In genomic region chr13:59269476-59269875, GRCh38 we compare ENCODE assay signal across 15 cellular contexts.
DNase-seq lines count a peak whose midpoint lies in the region; ATAC-seq, FAIRE-seq and TF ChIP-seq lines count a peak whose summit lies in the region.
"Had no signal": no experiment of that assay in that cellular context is flagged by ENCODE, and none has a peak within 500 bp of the region (broad histone marks: within the 10 kb centered on the region; RNA-seq: fewer than 3 reads in every experiment).

No MANE protein-coding gene starts in this region.

- FAIRE-seq in bronchial epithelial cell (lab: Jason Lieb, UNC), result no peak

- 64 to 80% methylated on average over 2 of the region's 2 CpGs for whole genome bisulfite sequencing in sigmoid colon, 2 donors

- no peaks in the 10 kb centered on the region for H3K4me1 ChIP-seq in sigmoid colon

- no peak for TF ChIP-seq POLR2A in sigmoid colon (IDR thresholded peaks at IDR 0.05)

- TF ChIP-seq EP300 in sigmoid colon (IDR thresholded peaks at IDR 0.05), result no peak

- no peaks in the 10 kb centered on the region for H3K9me3 ChIP-seq in sigmoid colon

- no peak overlapping the region for H3K27ac ChIP-seq in sigmoid colon

- no peak for ATAC-seq in Right ventricle myocardium inferior
- ATAC-seq: activated CD4-positive, alpha-beta T cell treated with anti-CD3 and anti-CD28 coated beads for 36 hours; effector memory CD8-positive, alpha-beta T cell had no signal

- no peaks in the 10 kb centered on the region for H3K36me3 ChIP-seq in bronchial epithelial cell (ENCODE audit: control insufficient read depth, insufficient read depth, low read length)
- no peaks in the 10 kb centered on the region for H3K36me3 ChIP-seq in kidney epithelial cell (ENCODE audit: control insufficient read depth, insufficient read depth, low read length)
- H3K36me3 ChIP-seq in sigmoid colon, result no peaks in the 10 kb centered on the region

- DNase-seq in AG09319 (ENCODE audit: extremely low read depth, low read depth) (peak; percentile 16), M059J (ENCODE audit: low read depth) (peak; percentile 86), bronchial epithelial cell (ENCODE audit: low read depth) (peak; percentile 37), kidney epithelial cell (ENCODE audit: low read depth) (peak; percentile 62), ecto neural progenitor cell (ENCODE audit: low spot score) (no peak), sigmoid colon (no peak), NCI-H146 (lab: John Stamatoyannopoulos, UW) (no peak), Right ventricle myocardium inferior (ENCODE audit: missing footprints) (no peak)
- DNase-seq: activated CD4-positive, alpha-beta T cell treated with anti-CD3 and anti-CD28 coated beads for 36 hours; Calu3; effector memory CD8-positive, alpha-beta T cell; H7; NCI-H1436 treated with DMSO at 0.1 percent for 48 hours; NCI-H446 treated with DMSO at 0.1 percent for 48 hours; SHP77 had no signal

- TF ChIP-seq CTCF in AG09319 (IDR thresholded peaks at IDR 0.05; ENCODE audit: low read depth, low read length), result no peak
- no peak for TF ChIP-seq CTCF in bronchial epithelial cell (IDR thresholded peaks at IDR 0.05; ENCODE audit: insufficient read depth, low read length, severe bottlenecking)
- no peak for TF ChIP-seq CTCF in kidney epithelial cell (IDR thresholded peaks at IDR 0.05; ENCODE audit: insufficient read depth, low read length, poor library complexity, severe bottlenecking)
- no peak for TF ChIP-seq CTCF in sigmoid colon (IDR thresholded peaks at IDR 0.05)

- intact Hi-C loops in sigmoid colon (cut with DNase I) (no loop called here), Right ventricle myocardium inferior (cut with DNase I) (no loop called here)

- no peaks in the 10 kb centered on the region for H3K27me3 ChIP-seq in bronchial epithelial cell (ENCODE audit: control insufficient read depth, insufficient read depth, low read length)
- H3K27me3 ChIP-seq in kidney epithelial cell (ENCODE audit: control insufficient read depth, insufficient read depth, low read length), result no peaks in the 10 kb centered on the region
- no peaks in the 10 kb centered on the region for H3K27me3 ChIP-seq in sigmoid colon

- H3K4me3 ChIP-seq in bronchial epithelial cell (ENCODE audit: low read depth, low read length) (no peak overlapping the region), kidney epithelial cell (ENCODE audit: low read depth, low read length) (no peak overlapping the region), sigmoid colon (no peak overlapping the region)

Comparison
In these comparisons a context has a peak if more than half of its experiments do, and no peak if none do; other contexts are left out.
1. DNase-seq: peak in AG09319 (single experiment), M059J (single experiment), bronchial epithelial cell (single experiment) and kidney epithelial cell (single experiment); none in ecto neural progenitor cell (single experiment), sigmoid colon (single experiment), NCI-H146 (single experiment) and Right ventricle myocardium inferior (single experiment).